Comparison of ENCODE assay signal across 10 cellular contexts in the genomic region with DNA sequence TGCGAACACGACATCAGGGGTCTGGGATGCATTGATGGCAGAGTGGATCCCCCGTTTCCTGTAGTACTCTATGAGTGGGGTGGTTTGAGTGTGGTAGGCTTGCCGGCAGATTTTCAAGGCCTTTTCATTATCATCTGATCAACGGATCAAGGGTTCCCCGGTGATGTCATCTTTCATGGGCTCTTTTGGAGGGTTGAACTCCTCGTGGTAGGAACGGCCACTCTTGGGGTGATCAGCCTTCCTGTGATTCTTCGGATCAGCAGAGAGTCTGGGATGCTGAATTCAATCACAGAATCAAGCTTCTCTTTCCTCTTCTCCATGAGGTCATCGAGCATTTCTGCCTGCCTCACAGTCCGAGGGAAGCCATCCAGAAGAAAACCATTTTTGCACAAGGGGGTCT. TPM values are rescaled to one million over a fixed set of nuclear protein-coding genes. Genes with fewer than 3 reads are reported as not detected.
"Had no signal": no experiment of that assay in that cellular context is flagged by ENCODE, and none has a peak within 500 bp of the region (broad histone marks: within the 10 kb centered on the region; RNA-seq: fewer than 3 reads in every experiment).

No MANE protein-coding gene starts in this region.

RNA-seq across cellular contexts. Expression of a gene that starts 53.8 kb away (rescaled TPM):
- total RNA-seq: activated B cell treated with CpG ODN at 0.5 μM for 24 hours; activated CD4-positive, alpha-beta memory T cell treated with anti-CD3 and anti-CD28 coated beads for 36 hours; activated CD4-positive, alpha-beta memory T cell treated with anti-CD3 and anti-CD28 coated beads, Interleukin-2, amount 10 ng/mL, durations not matched to agents 7 days and 5 days; activated CD4-positive, alpha-beta T cell treated with anti-CD3 and anti-CD28 coated beads, Interleukin-2, amount 10 ng/mL, durations not matched to agents 24 days and 14 days; activated CD4-positive, alpha-beta T cell treated with anti-CD3 and anti-CD28 coated beads, Interleukin-2, amount 10 ng/mL, durations not matched to agents 7 days and 5 days; activated CD8-positive, alpha-beta memory T cell treated with anti-CD3 and anti-CD28 coated beads for 36 hours; activated CD8-positive, alpha-beta memory T cell treated with anti-CD3 and anti-CD28 coated beads, Interleukin-2, amount 10 ng/mL, durations not matched to agents 7 days and 5 days; activated CD8-positive, alpha-beta T cell treated with anti-CD3 and anti-CD28 coated beads, Interleukin-2, amount 10 ng/mL, durations not matched to agents 7 days and 5 days; T-helper 1 cell treated with Interleukin-12 subunit alpha and Interleukin-12 subunit beta and Interleukin-4 antibody, amounts not matched to agents 30 ng/mL and 1 ng/mL, for 36 hours; T-helper 2 cell treated with Interferon-gamma antibody and Interleukin-4, amounts not matched to agents 100 ng/mL and 5 ng/mL, for 36 hours had no signal
